1 cellular context compared by ENCODE assay signal in genomic region chr20:57662313-57663240, GRCh38.
TF ChIP-seq lines count a peak whose summit lies in the region.

No MANE protein-coding gene starts in this region.

TF ChIP-seq in H1, 55 proteins besides CTCF, POLR2A, EP300 and RAD21 (continued from another document):
- TF ChIP-seq, protein P1, sequence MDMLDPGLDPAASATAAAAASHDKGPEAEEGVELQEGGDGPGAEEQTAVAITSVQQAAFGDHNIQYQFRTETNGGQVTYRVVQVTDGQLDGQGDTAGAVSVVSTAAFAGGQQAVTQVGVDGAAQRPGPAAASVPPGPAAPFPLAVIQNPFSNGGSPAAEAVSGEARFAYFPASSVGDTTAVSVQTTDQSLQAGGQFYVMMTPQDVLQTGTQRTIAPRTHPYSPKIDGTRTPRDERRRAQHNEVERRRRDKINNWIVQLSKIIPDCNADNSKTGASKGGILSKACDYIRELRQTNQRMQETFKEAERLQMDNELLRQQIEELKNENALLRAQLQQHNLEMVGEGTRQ (IDR thresholded peaks at IDR 0.05; ENCODE audit: low read length): no peak
- TF ChIP-seq POU5F1 (IDR thresholded peaks at IDR 0.05; ENCODE audit: low read depth, low read length): no peak
- no peak for TF ChIP-seq TBP (IDR thresholded peaks at IDR 0.05; ENCODE audit: low read depth, low read length)
